9 cellular contexts compared by ENCODE assay signal in genomic region chr7:128940494-128941322, GRCh38. TPM values are rescaled to one million over a fixed set of nuclear protein-coding genes. Genes with fewer than 3 reads are reported as not detected.
DNase-seq lines count a peak whose midpoint lies in the region; ATAC-seq lines count a peak whose summit lies in the region.
"Had no signal": no experiment of that assay in that cellular context is flagged by ENCODE, and none has a peak within 500 bp of the region (broad histone marks: within the 10 kb centered on the region; RNA-seq: fewer than 3 reads in every experiment).

No MANE protein-coding gene starts in this region.

- intact Hi-C loops in sciatic nerve (cut with DNase I) = no loop called here

- H3K27ac ChIP-seq in caudate nucleus (ENCODE audit: low read depth, low read length) = peak overlapping the region; percentile 18
- H3K27ac ChIP-seq: SK-N-MC had no signal

- DNase-seq in KG1 (lab: John Stamatoyannopoulos, UW) (peak; percentile 59), caudate nucleus (lab: John Stamatoyannopoulos, UW) (peak in 4 of 61 donors; percentile 22 to 42 (median 30)), sciatic nerve (ENCODE audit: low spot score) (peak; percentile 78), dedifferentiated amniotic fluid mesenchymal stem cell (ENCODE audit: extremely low spot score) (no peak), HPDE6-E6E7 (ENCODE audit: extremely low spot score) (no peak), DMS79 treated with DMSO at 0.1 percent for 48 hours (lab: John Stamatoyannopoulos, UW) (no peak)

- ATAC-seq in GM18511 (IDR thresholded peaks at IDR 0.05; ENCODE audit: unreplicated experiment) (peak; percentile 69), GM21529 (IDR thresholded peaks at IDR 0.05; ENCODE audit: unreplicated experiment) (peak; percentile 59), sciatic nerve (peak; percentile 75)

RNA-seq across cellular contexts. Expression of gene IRF5, which starts 3.0 kb away (rescaled TPM):
- 8.7 TPM for total RNA-seq in sciatic nerve

RNA-seq across cellular contexts. Expression of gene KCP, which starts 30.2 kb away (rescaled TPM):
- 1.8 TPM for total RNA-seq in sciatic nerve

Comparison
In these comparisons a context has a peak if more than half of its experiments do, and no peak if none do; other contexts are left out.
1. DNase-seq: peak in KG1 (single experiment) and sciatic nerve (single experiment); none in dedifferentiated amniotic fluid mesenchymal stem cell (single experiment), HPDE6-E6E7 (single experiment) and DMS79 treated with DMSO at 0.1 percent for 48 hours (single experiment).
2. Peak in every context shown above with its lines, with median percentiles within 50 percentile points of each other: ATAC-seq.